Comparison of ENCODE assay signal across 1 cellular context in genomic region chr1:41754540-41754939, GRCh38.
TF ChIP-seq lines count a peak whose summit lies in the region.

No MANE protein-coding gene starts in this region.

TF ChIP-seq in WTC11, 78 proteins besides CTCF, POLR2A, EP300 and RAD21 (continued from another document):
- no peak for TF ChIP-seq PREB (CRISPR knock-in tag; IDR thresholded peaks at IDR 0.05; ENCODE audit: borderline replicate concordance)
- TF ChIP-seq ZNF416 (CRISPR knock-in tag; IDR thresholded peaks at IDR 0.05): no peak
- no peak for TF ChIP-seq FOXP4 (CRISPR knock-in tag; IDR thresholded peaks at IDR 0.05)
TF ChIP-seq in WTC11: peak in this region for 0.
